ENCODE assay signal across 1 cellular context in genomic region chr13:36820222-36820621, GRCh38.
TF ChIP-seq lines count a peak whose summit lies in the region.

No MANE protein-coding gene starts in this region.

TF ChIP-seq in K562, 482 proteins besides CTCF, POLR2A, EP300 and RAD21 (continued from another document):
- TF ChIP-seq ZNF511 (CRISPR knock-in tag; IDR thresholded peaks at IDR 0.05) (no peak), ESRRA (IDR thresholded peaks at IDR 0.05; ENCODE audit: borderline replicate concordance, low read depth) (no peak), RBM34 (IDR thresholded peaks at IDR 0.05; ENCODE audit: borderline replicate concordance, insufficient read depth, low read length) (no peak), NR3C1 (CRISPR knock-in tag; IDR thresholded peaks at IDR 0.05) (no peak), TCF7 (IDR thresholded peaks at IDR 0.05; ENCODE audit: borderline replicate concordance) (no peak), BRD9 (IDR thresholded peaks at IDR 0.05; ENCODE audit: low read depth, partially characterized antibody) (no peak), CREB3L1 (IDR thresholded peaks at IDR 0.05; ENCODE audit: borderline replicate concordance, low read depth) (no peak), GATAD2A (IDR thresholded peaks at IDR 0.05) (no peak), AFF1 (IDR thresholded peaks at IDR 0.05; ENCODE audit: low read depth in 1 of 2, partially characterized antibody in 2 of 2) (no peak)
